ENCODE assay signal across 20 cellular contexts in genomic region chr19:45567609-45568008, GRCh38. TPM values are rescaled to one million over a fixed set of nuclear protein-coding genes. Genes with fewer than 3 reads are reported as not detected.
DNase-seq lines count a peak whose midpoint lies in the region; ATAC-seq, FAIRE-seq and TF ChIP-seq lines count a peak whose summit lies in the region.
"Had no signal": no experiment of that assay in that cellular context is flagged by ENCODE, and none has a peak within 500 bp of the region (broad histone marks: within the 10 kb centered on the region; RNA-seq: fewer than 3 reads in every experiment).

No MANE protein-coding gene starts in this region.

- H3K9me3 ChIP-seq in PC-9 (ENCODE audit: insufficient read depth, low read depth) (no peaks in the 10 kb centered on the region), small intestine (ENCODE audit: control insufficient read depth, low read depth) (no peaks in the 10 kb centered on the region), stomach (no peaks in the 10 kb centered on the region)
- H3K9me3 ChIP-seq: BE2C, SJSA1 had no signal

- H3K4me2 ChIP-seq in PC-9, result 0 out of 2 replicates have a peak overlapping the region, but pooled peaks have one; percentile 37

- 22 to 56% (median 51%) methylated on average over 2 of the region's 2 CpGs for WGBS in small intestine, 3 donors
- WGBS in stomach, 5 donors, result 62 to 93% (median 75%) methylated on average over 2 of the region's 2 CpGs

- no peaks in the 10 kb centered on the region for H3K36me3 ChIP-seq in PC-9 (ENCODE audit: low read depth)
- H3K36me3 ChIP-seq in small intestine (ENCODE audit: control insufficient read depth in 2 of 2, insufficient read depth in 2 of 2, low read length in 2 of 2), result no peaks in the 10 kb centered on the region
- no peaks in the 10 kb centered on the region for H3K36me3 ChIP-seq in stomach
- H3K36me3 ChIP-seq: BE2C, SJSA1 had no signal

- BruUV-seq in PC-9 (replicated peaks; lab: Mats Ljungman, UMichigan), result no TSS peak

- TF ChIP-seq EP300 in stomach (IDR thresholded peaks at IDR 0.05), result no peak

- no peak overlapping the region for H3K4me3 Mint-ChIP-seq in HFFc6
- H3K4me3 Mint-ChIP-seq: CD8-positive, alpha-beta T cell; IgD-negative memory B cell had no signal

- H3K9me3 Mint-ChIP-seq in HFFc6, result no peaks in the 10 kb centered on the region
- H3K9me3 Mint-ChIP-seq: CD8-positive, alpha-beta T cell; IgD-negative memory B cell had no signal

- no peak for FAIRE-seq in small intestine (lab: Jason Lieb, UNC)
- FAIRE-seq: H54, HTR-8/SVneo had no signal

- TF ChIP-seq CTCF in HFFc6 (IDR thresholded peaks at IDR 0.05) (no peak), PC-9 (conservative IDR thresholded peaks at IDR 0.05) (no peak), foreskin keratinocyte (conservative IDR thresholded peaks at IDR 0.05) (no peak), stomach (IDR thresholded peaks at IDR 0.05) (no peak)

- H3K4me1 Mint-ChIP-seq in HFFc6 (ENCODE audit: low read depth), result peaks cover 24% of the 10 kb centered on the region

- TF ChIP-seq POLR2A in stomach (IDR thresholded peaks at IDR 0.05), result no peak

- H3K27ac Mint-ChIP-seq in HFFc6, result peak overlapping the region; percentile 19

- no peaks in the 10 kb centered on the region; the same call in 1 of the 2 replicates for H3K27me3 Mint-ChIP-seq in HFFc6 (ENCODE audit: insufficient read depth)
- H3K27me3 Mint-ChIP-seq: IgD-negative memory B cell had no signal

- peaks cover 53% of the 10 kb centered on the region for H3F3A ChIP-seq in PC-9 (ENCODE audit: insufficient read depth, low read depth)

- H3K27ac ChIP-seq in PC-9 (peak overlapping the region; percentile 75; the same call in 1 of the 2 replicates), foreskin keratinocyte (peak overlapping the region; percentile 55), small intestine (ENCODE audit: low read depth in 1 of 2, low read length in 1 of 2) (no peak overlapping the region), stomach (peak overlapping the region in 1 of 5 donors; percentile 69)
- H3K27ac ChIP-seq: SJSA1 had no signal

- POLR2A ChIA-PET in PC-9 (lab: Charles Lee; ENCODE audit: unreplicated experiment), result interaction anchor here (0.7 kb wide), 1 partner anchor 146 kb away, joined by 4 read pairs; no protein-coding TSS in a partner anchor

- peaks cover 66% of the 10 kb centered on the region for H3K79me2 ChIP-seq in PC-9 (ENCODE audit: low read depth)

- H3K9me2 ChIP-seq in PC-9 (ENCODE audit: insufficient read depth), result no peaks in the 10 kb centered on the region

- H3K4me3 ChIP-seq in PC-9 (no peak overlapping the region), small intestine (ENCODE audit: low read depth in 1 of 2, low read length in 2 of 2) (no peak overlapping the region), stomach (no peak overlapping the region)
- H3K4me3 ChIP-seq: SJSA1 had no signal

- H3K27me3 ChIP-seq in PC-9 (ENCODE audit: insufficient read depth, low read depth) (no peaks in the 10 kb centered on the region), foreskin keratinocyte (no peaks in the 10 kb centered on the region), small intestine (ENCODE audit: control insufficient read depth in 2 of 2, insufficient read depth in 2 of 2, low read length in 2 of 2) (no peaks in the 10 kb centered on the region), stomach (no peaks in the 10 kb centered on the region)
- H3K27me3 ChIP-seq: BE2C, SJSA1 had no signal

- DNase-seq in HFFc6, result no peak
- DNase-seq in PC-9, result peak in 1 of 2 experiments; percentile 56
- DNase-seq in foreskin keratinocyte, result no peak
- DNase-seq in small intestine, result peak; percentile 27
- no peak for DNase-seq in stomach
- DNase-seq in activated effector memory CD4-positive, alpha-beta T cell treated with anti-CD3 and anti-CD28 coated beads, Interleukin-2, amount 50 U/mL, for 16 hours, result no peak
- DNase-seq: BE2C; CD8-positive, alpha-beta T cell; Kasumi-1; MV-4-11; NCI-H1417 treated with DMSO at 0.1 percent for 48 hours; NCI-H1930; NCI-H446; NK-92 treated with Interleukin-12 subunit alpha and Interleukin-12 subunit beta, amount 100 ng/mL, for 24 hours; RPMI8226 had no signal

- H2AFZ ChIP-seq in PC-9, result no peak overlapping the region

- ATAC-seq in foreskin keratinocyte (no peak), GM19397 (IDR thresholded peaks at IDR 0.05; ENCODE audit: unreplicated experiment) (no peak)
- ATAC-seq: CD8-positive, alpha-beta T cell had no signal

- peaks cover 7% of the 10 kb centered on the region; the same call in 1 of the 2 replicates for H3K36me3 Mint-ChIP-seq in HFFc6 (ENCODE audit: low read depth)
- H3K36me3 Mint-ChIP-seq: CD8-positive, alpha-beta T cell had no signal

- H4K20me1 ChIP-seq in PC-9 (ENCODE audit: insufficient read depth), result no peaks in the 10 kb centered on the region

- intact Hi-C loops in PC-9 (cut with micrococcal nuclease; ENCODE audit: unreplicated experiment), result no loop called here
- intact Hi-C loops in stomach (cut with DNase I; ENCODE audit: low total_unique reads), result no loop called here

- CTCF ChIA-PET in PC-9 (lab: Charles Lee), result no interaction called here

- peaks cover 47% of the 10 kb centered on the region for H3K4me1 ChIP-seq in PC-9 (replicated peaks; ENCODE audit: insufficient read depth)
- H3K4me1 ChIP-seq in foreskin keratinocyte, result peaks cover 30% of the 10 kb centered on the region
- peaks cover 1 to 3% of the 10 kb centered on the region in 2 donors for H3K4me1 ChIP-seq in small intestine (ENCODE audit: control insufficient read depth in 2 of 2, insufficient read depth in 1 of 2, low read depth in 1 of 2, low read length in 1 of 2)
- H3K4me1 ChIP-seq in stomach, result peaks cover 9 to 34% (median 20%) of the 10 kb centered on the region in 4 donors
- H3K4me1 ChIP-seq: BE2C had no signal

RNA-seq across cellular contexts. Expression of gene OPA3, which starts 17.0 kb away (rescaled TPM):
- 10 to 100 TPM; 13.3 to 15.5 (median 14.3) TPM for total RNA-seq in HFFc6 (2021; fragmentation: NEBNext Ultra II Directional; extraction: Animal tissue kit (Norgen Biotek cat#: 25700))
- total RNA-seq in PC-9 (2021) (10.8 and 15.2 TPM in 2 replicates), foreskin keratinocyte (9.4 and 11.4 TPM in 2 replicates), stomach (10 to 100 TPM in 1 of 5 donors, 1 to 10 TPM in 3, under 1 TPM in 1; under 0.01 to 27.5 (median 3.7) TPM)
- polyA plus RNA-seq in foreskin keratinocyte (7.0 and 7.8 TPM in 2 replicates), small intestine (1 to 10 TPM; 4.5 to 7.9 (median 4.9) TPM), stomach (1 to 10 TPM; 2.9 to 5.5 (median 4.9) TPM)

RNA-seq across cellular contexts. Expression of gene GPR4, which starts 34.4 kb away (rescaled TPM):
- 10 to 100 TPM in 4 of 6 experiments, 1 to 10 TPM in 2; 3.7 to 16.8 (median 13.3) TPM for total RNA-seq in HFFc6 (2021; fragmentation: NEBNext Ultra II Directional; extraction: Animal tissue kit (Norgen Biotek cat#: 25700))
- total RNA-seq in PC-9 (2021) (not detected in 2 replicates), foreskin keratinocyte (not detected in 2 replicates), stomach (1 to 10 TPM; 1.3 to 5.8 (median 2.0) TPM)
- polyA plus RNA-seq in foreskin keratinocyte (0.06 and 0.07 TPM in 2 replicates), small intestine (1 to 10 TPM in 1 of 3 donors, under 1 TPM in 2; 0.22 to 3.8 (median 0.54) TPM), stomach (1 to 10 TPM in 2 of 3 donors, under 1 TPM in 1; 0.60 to 3.2 (median 2.9) TPM)
- total RNA-seq: CD8-positive, alpha-beta T cell; SJSA1 had no signal
- polyA plus RNA-seq: IgD-negative memory B cell had no signal

Comparison
In these comparisons a context has a peak if more than half of its experiments do, and no peak if none do; other contexts are left out.
1. H3K27ac ChIP-seq: peak in PC-9 (single experiment) and foreskin keratinocyte (single experiment); none in small intestine (0 of 2).